ENCODE assay signal across 32 cellular contexts in genomic region chr4:57726154-57726553, GRCh38.
"Had no signal": no experiment of that assay in that cellular context is flagged by ENCODE, and none has a peak within 500 bp of the region (broad histone marks: within the 10 kb centered on the region; RNA-seq: fewer than 3 reads in every experiment).

No MANE protein-coding gene starts in this region.

- H3K4me3 ChIP-seq: adrenal gland, ascending aorta, body of pancreas, breast epithelium, cardiac muscle cell had no signal

- H3K36me3 ChIP-seq: adrenal gland, ascending aorta, brain microvascular endothelial cell, breast epithelium, cardiac muscle cell had no signal

- H3K27me3 ChIP-seq: adrenal gland, ascending aorta, body of pancreas, brain microvascular endothelial cell, breast epithelium, cardiac muscle cell had no signal

- H3K9me3 ChIP-seq: adrenal gland, ascending aorta, body of pancreas had no signal

- DNase-seq: activated effector memory CD4-positive, alpha-beta T cell treated with anti-CD3 and anti-CD28 coated beads, Interleukin-2, amount 50 U/mL, for 16 hours; activated effector memory CD4-positive, alpha-beta T cell treated with Interleukin-2 at 50 U/mL for 16 hours; activated gamma-delta T cell; activated gamma-delta T cell treated with Interleukin-2 at 50 U/mL for 16 hours; activated naive CD4-positive, alpha-beta T cell; activated naive CD4-positive, alpha-beta T cell treated with anti-CD3 and anti-CD28 coated beads for 36 hours; activated naive CD4-positive, alpha-beta T cell treated with anti-CD3 and anti-CD28 coated beads, Interleukin-2, amount 10 ng/mL, durations not matched to agents 7 days and 5 days; activated naive CD4-positive, alpha-beta T cell treated with anti-CD3 and anti-CD28 coated beads, Interleukin-2, amount 50 U/mL, for 16 hours; activated naive CD4-positive, alpha-beta T cell treated with Interleukin-2 at 50 U/mL for 16 hours; activated naive CD8-positive, alpha-beta T cell treated with anti-CD3 and anti-CD28 coated beads for 36 hours; activated naive CD8-positive, alpha-beta T cell treated with anti-CD3 and anti-CD28 coated beads, Interleukin-2, amount 10 ng/mL, durations not matched to agents 7 days and 5 days; activated naive CD8-positive, alpha-beta T cell treated with anti-CD3 and anti-CD28 coated beads, Interleukin-2, amount 50 U/mL, for 24 hours; activated T-cell treated with anti-CD3 and anti-CD28 coated beads, Interleukin-2, amount 50 U/mL, for 1 hour; activated T-cell treated with anti-CD3 and anti-CD28 coated beads, Interleukin-2, amount 50 U/mL, for 24 hours; activated T-cell treated with anti-CD3 and anti-CD28 coated beads, Interleukin-2, amount 50 U/mL, for 4 hours; activated T-cell treated with anti-CD3 and anti-CD28 coated beads, Interleukin-2, amount 50 U/mL, for 48 hours; activated T-cell treated with anti-CD3 and anti-CD28 coated beads, Interleukin-2, amount 50 U/mL, for 72 hours; adrenal gland; amniotic stem cell; amygdala; anterior cingulate cortex; aorta; body of pancreas; brain microvascular endothelial cell; caudate nucleus; central memory CD4-positive, alpha-beta T cell; cerebellar nuclear complex had no signal

- H3K4me1 ChIP-seq: adrenal gland, ascending aorta, body of pancreas, breast epithelium had no signal

- ATAC-seq: activated naive CD4-positive, alpha-beta T cell treated with anti-CD3 and anti-CD28 coated beads, Interleukin-2, amount 50 U/mL, for 72 hours; activated naive CD8-positive, alpha-beta T cell treated with anti-CD3 and anti-CD28 coated beads, Interleukin-2, amount 50 U/mL, for 24 hours; activated T-cell treated with anti-CD3 and anti-CD28 coated beads, Interleukin-2, amount 50 U/mL, for 4 hours; activated T-cell treated with anti-CD3 and anti-CD28 coated beads, Interleukin-2, amount 50 U/mL, for 72 hours; activated T-helper 17 cell treated with anti-CD3 and anti-CD28 coated beads, Interleukin-2, amount 50 U/mL, for 72 hours; body of pancreas had no signal

- H3K27ac ChIP-seq: adrenal gland, ascending aorta, body of pancreas, brain microvascular endothelial cell, breast epithelium, cardiac muscle cell had no signal
